ENCODE assay signal across 8 cellular contexts in the genomic region with DNA sequence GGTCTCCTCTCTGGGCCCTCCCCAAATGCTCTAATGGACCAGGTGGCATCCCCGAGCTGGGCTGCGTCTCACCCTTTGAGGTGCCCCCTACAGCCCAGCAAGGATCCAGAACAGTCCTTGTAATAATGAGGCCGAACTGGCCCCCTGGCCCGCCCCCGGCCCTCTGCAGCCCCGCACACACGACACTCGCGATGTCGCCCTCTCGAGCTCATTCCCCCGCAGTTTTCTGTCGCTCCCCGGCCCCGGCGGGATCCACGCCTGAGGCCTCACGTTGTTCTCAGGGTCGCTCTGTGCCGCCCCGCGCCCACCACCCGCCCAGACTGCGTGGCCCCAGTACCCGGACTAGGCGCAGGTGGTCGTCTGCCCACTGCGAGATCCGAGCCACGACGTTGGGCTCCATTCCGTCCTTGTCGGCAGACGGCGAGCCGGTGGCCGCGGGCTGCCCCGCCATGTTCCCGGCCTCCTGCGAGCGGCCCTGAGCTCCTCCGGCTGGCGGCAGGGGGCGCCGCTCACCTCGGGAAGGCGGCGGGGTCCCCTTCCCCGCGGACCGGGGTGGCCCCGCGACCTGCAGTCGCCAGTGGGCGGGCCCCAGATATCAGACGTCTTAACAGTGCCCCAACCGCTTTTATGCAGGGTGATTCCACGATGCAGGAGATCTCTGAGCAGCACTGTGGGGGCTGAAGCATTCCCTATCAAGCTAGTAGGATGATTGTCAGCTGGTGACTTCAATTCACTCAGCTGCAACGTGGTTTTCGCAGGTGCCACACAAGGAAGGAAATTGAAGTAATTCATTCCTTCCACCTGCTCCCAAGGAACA. TPM values are rescaled to one million over a fixed set of nuclear protein-coding genes. Genes with fewer than 3 reads are reported as not detected.
DNase-seq lines count a peak whose midpoint lies in the region; ATAC-seq and TF ChIP-seq lines count a peak whose summit lies in the region.

A gene with protein sequence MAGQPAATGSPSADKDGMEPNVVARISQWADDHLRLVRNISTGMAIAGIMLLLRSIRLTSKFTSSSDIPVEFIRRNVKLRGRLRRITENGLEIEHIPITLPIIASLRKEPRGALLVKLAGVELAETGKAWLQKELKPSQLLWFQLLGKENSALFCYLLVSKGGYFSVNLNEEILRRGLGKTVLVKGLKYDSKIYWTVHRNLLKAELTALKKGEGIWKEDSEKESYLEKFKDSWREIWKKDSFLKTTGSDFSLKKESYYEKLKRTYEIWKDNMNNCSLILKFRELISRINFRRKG (minus strand): TSS at position 477 of the 817 bp plus-strand sequence. CDS start 26 bp downstream, at position 451.

- intact Hi-C loops in Panc1 (cut with micrococcal nuclease; ENCODE audit: unreplicated experiment): loop anchor here (5.0 to 10.0 kb wide), 2 partner anchors 46 to 149 kb away; partner anchors contain the start of gene SLC33A1
- intact Hi-C loops in activated T-helper 1 cell treated with anti-CD3 and anti-CD28 coated beads, Interleukin-12 subunit alpha, Interleukin-12 subunit beta, Interleukin-2, Interleukin-4 antibody, amounts not matched to agents 30 ng/mL and 10 ng/mL and 1 ng/mL, durations not matched to agents 14 hours and 24 hours and 36 hours (cut with micrococcal nuclease): loop anchor here (1.0 to 5.0 kb wide), 4 partner anchors 48 to 116 kb away; partner anchors contain the start of genes GMPS and SLC33A1

- no peaks in the 10 kb centered on the region; the same call in 1 of the 2 replicates for H3K27me3 ChIP-seq in Panc1 (ENCODE audit: control insufficient read depth, insufficient read depth, low read length)
- H3K27me3 ChIP-seq in neural cell (ENCODE audit: insufficient read depth, low read depth, low read length): no peaks in the 10 kb centered on the region

- H3K36me3 ChIP-seq in Panc1 (ENCODE audit: control insufficient read depth, insufficient read depth, low read length) (no peaks in the 10 kb centered on the region), neural cell (ENCODE audit: insufficient read depth, low read length) (no peaks in the 10 kb centered on the region)

- no peaks in the 10 kb centered on the region for H3K4me1 ChIP-seq in Panc1 (ENCODE audit: control insufficient read depth, insufficient read depth, low read length)

- H3K4me3 Mint-ChIP-seq in activated T-helper 1 cell treated with anti-CD3 and anti-CD28 coated beads, Interleukin-12 subunit alpha, Interleukin-12 subunit beta, Interleukin-2, Interleukin-4 antibody, amounts not matched to agents 30 ng/mL and 10 ng/mL and 1 ng/mL, durations not matched to agents 14 hours and 24 hours and 36 hours: peak within 1 kb of the TSS; percentile 83
- peak within 1 kb of the TSS; percentile 86 to 91 for H3K4me3 Mint-ChIP-seq in stimulated activated naive CD8-positive, alpha-beta T cell treated with anti-CD3 and anti-CD28 coated beads, Interleukin-15, amount 100 ng/mL, for 72 hours

- peak within 1 kb of the TSS; percentile 74 for H3K27ac Mint-ChIP-seq in activated T-helper 1 cell treated with anti-CD3 and anti-CD28 coated beads, Interleukin-12 subunit alpha, Interleukin-12 subunit beta, Interleukin-2, Interleukin-4 antibody, amounts not matched to agents 30 ng/mL and 10 ng/mL and 1 ng/mL, durations not matched to agents 14 hours and 24 hours and 36 hours
- H3K27ac Mint-ChIP-seq in stimulated activated naive CD8-positive, alpha-beta T cell treated with anti-CD3 and anti-CD28 coated beads, Interleukin-15, amount 100 ng/mL, for 72 hours: peak within 1 kb of the TSS; percentile 96 to 97

- peak; percentile 70 for TF ChIP-seq RAD21 in neural cell (conservative IDR thresholded peaks at IDR 0.05)

- TF ChIP-seq CTCF in Panc1 (IDR thresholded peaks at IDR 0.05) (peak; percentile 99), fibroblast of the aortic adventitia (IDR thresholded peaks at IDR 0.05; ENCODE audit: insufficient read depth, low read length) (peak; percentile 66), neural cell (IDR thresholded peaks at IDR 0.05; ENCODE audit: poor library complexity, severe bottlenecking) (peak; percentile 94)

- DNase-seq in DMS79 (lab: John Stamatoyannopoulos, UW): peak; percentile 19
- peak; percentile 53 for DNase-seq in HuH-7.5 (ENCODE audit: low spot score)
- DNase-seq in Panc1 (ENCODE audit: low read depth, low spot score): peak; percentile 39
- peak; percentile 70 for DNase-seq in activated T-helper 1 cell treated with anti-CD3 and anti-CD28 coated beads, Interleukin-12 subunit alpha, Interleukin-12 subunit beta, Interleukin-2, Interleukin-4 antibody, amounts not matched to agents 30 ng/mL and 10 ng/mL and 1 ng/mL, durations not matched to agents 14 hours and 24 hours and 36 hours (ENCODE audit: low spot score)
- peak; percentile 45 for DNase-seq in fibroblast of the aortic adventitia (ENCODE audit: low read depth)
- peak; percentile 83 to 85 for DNase-seq in stimulated activated naive CD8-positive, alpha-beta T cell treated with anti-CD3 and anti-CD28 coated beads, Interleukin-15, amount 100 ng/mL, for 72 hours

- H3K27ac ChIP-seq in Panc1 (ENCODE audit: low read length): peak within 1 kb of the TSS; percentile 76
- peak within 1 kb of the TSS; percentile 47 for H3K27ac ChIP-seq in neural cell (ENCODE audit: low read length)

- POLR2A ChIA-PET in Panc1 (lab: Charles Lee): interaction anchor here (0.6 kb wide), 4 partner anchors 69 to 1341 kb away, joined by 3 to 4 read pairs (median 4); no protein-coding TSS in a partner anchor

- peak within 1 kb of the TSS; percentile 83 for H2AFZ ChIP-seq in neural cell (ENCODE audit: low read depth, low read length)

- H4K20me1 ChIP-seq in neural cell (ENCODE audit: insufficient read depth): no peaks in the 10 kb centered on the region

- H3K27me3 Mint-ChIP-seq in activated T-helper 1 cell treated with anti-CD3 and anti-CD28 coated beads, Interleukin-12 subunit alpha, Interleukin-12 subunit beta, Interleukin-2, Interleukin-4 antibody, amounts not matched to agents 30 ng/mL and 10 ng/mL and 1 ng/mL, durations not matched to agents 14 hours and 24 hours and 36 hours (ENCODE audit: insufficient read depth): peaks cover 6% of the 10 kb centered on the region
- H3K27me3 Mint-ChIP-seq in stimulated activated naive CD8-positive, alpha-beta T cell treated with anti-CD3 and anti-CD28 coated beads, Interleukin-15, amount 100 ng/mL, for 72 hours: peaks cover 7% of the 10 kb centered on the region

- H3K9me3 ChIP-seq in Panc1 (ENCODE audit: control insufficient read depth, insufficient read depth, low read depth, low read length) (no peaks in the 10 kb centered on the region), neural cell (ENCODE audit: low read length) (no peaks in the 10 kb centered on the region)

- BruUV-seq in Panc1 (replicated peaks; lab: Mats Ljungman, UMichigan): no TSS peak

- ATAC-seq in GM21528 (IDR thresholded peaks at IDR 0.05; ENCODE audit: low FRiP score, unreplicated experiment) (peak; percentile 99), Panc1 (peak; percentile 99)
- peak; percentile 97 for ATAC-seq in stimulated activated naive CD8-positive, alpha-beta T cell treated with anti-CD3 and anti-CD28 coated beads, Interleukin-15, amount 100 ng/mL, for 72 hours

- peaks cover 2% of the 10 kb centered on the region for H3K36me3 Mint-ChIP-seq in activated T-helper 1 cell treated with anti-CD3 and anti-CD28 coated beads, Interleukin-12 subunit alpha, Interleukin-12 subunit beta, Interleukin-2, Interleukin-4 antibody, amounts not matched to agents 30 ng/mL and 10 ng/mL and 1 ng/mL, durations not matched to agents 14 hours and 24 hours and 36 hours (ENCODE audit: low read depth)

- in situ Hi-C loops in Panc1 (cut with HindIII; ENCODE audit: low pct_unique_long_range_greater_than_20kb, low sequenced_read_pairs): no loop called here

- CTCF ChIA-PET in Panc1 (lab: Charles Lee): interaction anchor here (0.5 to 1.8 kb wide), 20 partner anchors 9 to 1390 kb away, joined by 3 to 12 read pairs (median 6); partner anchors contain the start of genes GMPS and SLC33A1

- H3K4me3 ChIP-seq in Panc1 (ENCODE audit: low read depth in 2 of 2, low read length in 2 of 2) (peak within 1 kb of the TSS; percentile 67 to 86), fibroblast of the aortic adventitia (ENCODE audit: low read depth, low read length) (peak within 1 kb of the TSS; percentile 78), neural cell (ENCODE audit: low read length) (peak within 1 kb of the TSS; percentile 78)

- H3K9me2 ChIP-seq in neural cell (ENCODE audit: insufficient read depth, low read length): no peaks in the 10 kb centered on the region

- no peaks in the 10 kb centered on the region for H3K79me2 ChIP-seq in neural cell (replicated peaks; ENCODE audit: insufficient read depth, low read length)

- H3K4me1 Mint-ChIP-seq in activated T-helper 1 cell treated with anti-CD3 and anti-CD28 coated beads, Interleukin-12 subunit alpha, Interleukin-12 subunit beta, Interleukin-2, Interleukin-4 antibody, amounts not matched to agents 30 ng/mL and 10 ng/mL and 1 ng/mL, durations not matched to agents 14 hours and 24 hours and 36 hours (ENCODE audit: low read depth): peaks cover 10% of the 10 kb centered on the region
- peaks cover 14% of the 10 kb centered on the region for H3K4me1 Mint-ChIP-seq in stimulated activated naive CD8-positive, alpha-beta T cell treated with anti-CD3 and anti-CD28 coated beads, Interleukin-15, amount 100 ng/mL, for 72 hours

- no peak within 1 kb of the TSS for H3K4me2 ChIP-seq in neural cell (ENCODE audit: low read length)

- no peaks in the 10 kb centered on the region for H3F3A ChIP-seq in neural cell (ENCODE audit: insufficient read depth, low read length, poor library complexity, severe bottlenecking)

- peak within 1 kb of the TSS; percentile 79 for H3K9ac ChIP-seq in neural cell (ENCODE audit: low read length)

- no peaks in the 10 kb centered on the region for H3K9me3 Mint-ChIP-seq in activated T-helper 1 cell treated with anti-CD3 and anti-CD28 coated beads, Interleukin-12 subunit alpha, Interleukin-12 subunit beta, Interleukin-2, Interleukin-4 antibody, amounts not matched to agents 30 ng/mL and 10 ng/mL and 1 ng/mL, durations not matched to agents 14 hours and 24 hours and 36 hours
- no peaks in the 10 kb centered on the region for H3K9me3 Mint-ChIP-seq in stimulated activated naive CD8-positive, alpha-beta T cell treated with anti-CD3 and anti-CD28 coated beads, Interleukin-15, amount 100 ng/mL, for 72 hours

- TF ChIP-seq EP300 in neural cell (conservative IDR thresholded peaks at IDR 0.05; ENCODE audit: poor library complexity, severe bottlenecking): no peak

TF ChIP-seq in neural cell, 6 proteins besides CTCF, POLR2A, EP300 and RAD21 (continues in another document):
- no peak for TF ChIP-seq TAF1 (IDR thresholded peaks at IDR 0.05; ENCODE audit: low read depth)

RNA-seq across cellular contexts. Expression of the gene that starts here (rescaled TPM):
- 3.2 TPM for total RNA-seq in Panc1 (2021; ENCODE audit: unreplicated experiment)
- polyA plus RNA-seq in Panc1 (2012; ENCODE audit: insufficient read length): 2.5 TPM
- total RNA-seq in activated T-helper 1 cell treated with anti-CD3 and anti-CD28 coated beads, Interleukin-12 subunit alpha, Interleukin-12 subunit beta, Interleukin-2, Interleukin-4 antibody, amounts not matched to agents 30 ng/mL and 10 ng/mL and 1 ng/mL, durations not matched to agents 14 hours and 24 hours and 36 hours: 1.9 and 2.0 TPM in 2 replicates
- 2.8 and 5.7 TPM in 2 replicates for total RNA-seq in fibroblast of the aortic adventitia (ENCODE audit: low replicate concordance)
- polyA plus RNA-seq in neural cell: 9.0 and 9.8 TPM in 2 replicates
- 9.5 TPM in 2 replicates for polyA minus RNA-seq in neural cell

Comparison
In these comparisons a context has a peak if more than half of its experiments do, and no peak if none do; other contexts are left out.
1. Peak in every context shown above with its lines: DNase-seq, ATAC-seq, H3K4me3 ChIP-seq and H3K27ac ChIP-seq.
2. DNase-seq: peak in every context shown above with its lines; median percentile 84 in stimulated activated naive CD8-positive, alpha-beta T cell treated with anti-CD3 and anti-CD28 coated beads, Interleukin-15, amount 100 ng/mL, for 72 hours; 70 in activated T-helper 1 cell treated with anti-CD3 and anti-CD28 coated beads, Interleukin-12 subunit alpha, Interleukin-12 subunit beta, Interleukin-2, Interleukin-4 antibody, amounts not matched to agents 30 ng/mL and 10 ng/mL and 1 ng/mL, durations not matched to agents 14 hours and 24 hours and 36 hours; 53 in HuH-7.5; 45 in fibroblast of the aortic adventitia; 39 in Panc1; 19 in DMS79.